35 cellular contexts compared by ENCODE assay signal in genomic region chr18:5865521-5865920, GRCh38. TPM values are rescaled to one million over a fixed set of nuclear protein-coding genes. Genes with fewer than 3 reads are reported as not detected.
"Had no signal": no experiment of that assay in that cellular context is flagged by ENCODE, and none has a peak within 500 bp of the region (broad histone marks: within the 10 kb centered on the region; RNA-seq: fewer than 3 reads in every experiment).

No MANE protein-coding gene starts in this region.

- H3K27me3 Mint-ChIP-seq: activated naive CD4-positive, alpha-beta T cell treated with anti-CD3 and anti-CD28 coated beads, Interleukin-2, amount 10 ng/mL, durations not matched to agents 7 days and 5 days; activated naive CD8-positive, alpha-beta T cell treated with anti-CD3 and anti-CD28 coated beads, Interleukin-2, amount 10 ng/mL, durations not matched to agents 7 days and 5 days; effector memory CD8-positive, alpha-beta T cell; T-helper 17 cell had no signal

- H3K4me3 ChIP-seq: ascending aorta, breast epithelium, cardiac muscle cell, coronary artery, dorsolateral prefrontal cortex, gastrocnemius medialis, heart left ventricle had no signal

- H3K36me3 ChIP-seq: ascending aorta, breast epithelium, cardiac muscle cell, gastrocnemius medialis, heart left ventricle had no signal

- H3K9me3 ChIP-seq: ascending aorta, gastrocnemius medialis had no signal

- H3K27ac Mint-ChIP-seq: activated CD8-positive, alpha-beta T cell treated with anti-CD3 and anti-CD28 coated beads for 36 hours; activated naive CD4-positive, alpha-beta T cell treated with anti-CD3 and anti-CD28 coated beads, Interleukin-2, amount 10 ng/mL, durations not matched to agents 7 days and 5 days; activated naive CD4-positive, alpha-beta T cell treated with anti-CD3 and anti-CD28 coated beads, Interleukin-2, amount 50 U/mL, for 72 hours; activated naive CD8-positive, alpha-beta T cell treated with anti-CD3 and anti-CD28 coated beads, Interleukin-2, amount 10 ng/mL, durations not matched to agents 7 days and 5 days; activated T-helper 1 cell treated with anti-CD3 and anti-CD28 coated beads, Interleukin-12 subunit alpha, Interleukin-12 subunit beta, Interleukin-2, Interleukin-4 antibody, amounts not matched to agents 30 ng/mL and 10 ng/mL and 1 ng/mL, durations not matched to agents 14 hours and 24 hours and 36 hours; activated T-helper 2 cell treated with anti-CD3 and anti-CD28 coated beads, Interferon-gamma antibody, Interleukin-2, Interleukin-4, amounts not matched to agents 10 μg/mL and 5 μg/mL and 100 μg/mL, durations not matched to agents 14 hours and 24 hours and 36 hours; brain; dendritic cell treated with granulocyte-macrophage colony-stimulating factor and Interleukin-4, amounts not matched to agents 40 ng/mL and 50 ng/mL, for 4 days; effector memory CD8-positive, alpha-beta T cell; T-helper 17 cell; T-helper 2 cell treated with Interferon-gamma antibody and Interleukin-4, amounts not matched to agents 5 μg/mL and 100 μg/mL, for 36 hours had no signal

- H3K4me1 ChIP-seq: ascending aorta, breast epithelium, gastrocnemius medialis, heart left ventricle had no signal

- DNase-seq: activated CD4-positive, alpha-beta T cell treated with anti-CD3 and anti-CD28 coated beads for 1 hour; activated CD4-positive, alpha-beta T cell treated with anti-CD3 and anti-CD28 coated beads for 4 hours; activated CD4-positive, alpha-beta T cell treated with anti-CD3 and anti-CD28 coated beads, Interleukin-2, amount 50 U/mL, for 1 hour; activated CD4-positive, alpha-beta T cell treated with anti-CD3 and anti-CD28 coated beads, Interleukin-2, amount 50 U/mL, for 48 hours; activated CD8-positive, alpha-beta memory T cell treated with anti-CD3 and anti-CD28 coated beads for 24 hours; activated CD8-positive, alpha-beta memory T cell treated with anti-CD3 and anti-CD28 coated beads, Interleukin-2, amount 50 U/mL, for 4 hours; activated CD8-positive, alpha-beta T cell treated with anti-CD3 and anti-CD28 coated beads for 36 hours; activated effector memory CD4-positive, alpha-beta T cell treated with anti-CD3 and anti-CD28 coated beads, Interleukin-2, amount 50 U/mL, for 16 hours; activated naive CD4-positive, alpha-beta T cell treated with anti-CD3 and anti-CD28 coated beads, Interleukin-2, amount 10 ng/mL, durations not matched to agents 7 days and 5 days; activated naive CD8-positive, alpha-beta T cell treated with anti-CD3 and anti-CD28 coated beads, Interleukin-2, amount 10 ng/mL, durations not matched to agents 7 days and 5 days; activated T-cell treated with anti-CD3 and anti-CD28 coated beads, Interleukin-2, amount 50 U/mL, for 1 hour; activated T-cell treated with anti-CD3 and anti-CD28 coated beads, Interleukin-2, amount 50 U/mL, for 48 hours; central memory CD4-positive, alpha-beta T cell; cerebellar nuclear complex; dorsolateral prefrontal cortex; effector memory CD8-positive, alpha-beta T cell; foreskin fibroblast; gastrocnemius medialis; glutamatergic neuron; heart left ventricle; T-helper 1 cell; T-helper 17 cell; T1000 had no signal

- H3K4me3 Mint-ChIP-seq: activated CD8-positive, alpha-beta T cell treated with anti-CD3 and anti-CD28 coated beads for 36 hours; activated naive CD4-positive, alpha-beta T cell treated with anti-CD3 and anti-CD28 coated beads, Interleukin-2, amount 10 ng/mL, durations not matched to agents 7 days and 5 days; activated naive CD8-positive, alpha-beta T cell treated with anti-CD3 and anti-CD28 coated beads, Interleukin-2, amount 10 ng/mL, durations not matched to agents 7 days and 5 days; activated T-helper 1 cell treated with anti-CD3 and anti-CD28 coated beads, Interleukin-12 subunit alpha, Interleukin-12 subunit beta, Interleukin-2, Interleukin-4 antibody, amounts not matched to agents 30 ng/mL and 10 ng/mL and 1 ng/mL, durations not matched to agents 14 hours and 24 hours and 36 hours; brain; dendritic cell treated with granulocyte-macrophage colony-stimulating factor and Interleukin-4, amounts not matched to agents 40 ng/mL and 50 ng/mL, for 4 days; effector memory CD8-positive, alpha-beta T cell; T-helper 17 cell; T-helper 2 cell treated with Interferon-gamma antibody and Interleukin-4, amounts not matched to agents 5 μg/mL and 100 μg/mL, for 36 hours had no signal

- FAIRE-seq: endothelial cell of umbilical vein had no signal

- ATAC-seq: activated CD8-positive, alpha-beta T cell treated with anti-CD3 and anti-CD28 coated beads for 36 hours; activated naive CD4-positive, alpha-beta T cell treated with anti-CD3 and anti-CD28 coated beads, Interleukin-2, amount 50 U/mL, for 72 hours; effector memory CD8-positive, alpha-beta T cell; gastrocnemius medialis; heart left ventricle; T-helper 17 cell had no signal

- H3K9me3 Mint-ChIP-seq: activated naive CD8-positive, alpha-beta T cell treated with anti-CD3 and anti-CD28 coated beads, Interleukin-2, amount 10 ng/mL, durations not matched to agents 7 days and 5 days; activated T-helper 1 cell treated with anti-CD3 and anti-CD28 coated beads, Interleukin-12 subunit alpha, Interleukin-12 subunit beta, Interleukin-2, Interleukin-4 antibody, amounts not matched to agents 30 ng/mL and 10 ng/mL and 1 ng/mL, durations not matched to agents 14 hours and 24 hours and 36 hours; dendritic cell treated with granulocyte-macrophage colony-stimulating factor and Interleukin-4, amounts not matched to agents 40 ng/mL and 50 ng/mL, for 4 days had no signal

- H3K4me1 Mint-ChIP-seq: activated naive CD4-positive, alpha-beta T cell treated with anti-CD3 and anti-CD28 coated beads, Interleukin-2, amount 10 ng/mL, durations not matched to agents 7 days and 5 days; activated naive CD8-positive, alpha-beta T cell treated with anti-CD3 and anti-CD28 coated beads, Interleukin-2, amount 10 ng/mL, durations not matched to agents 7 days and 5 days; brain; T-helper 17 cell had no signal

- H3K36me3 Mint-ChIP-seq: activated naive CD4-positive, alpha-beta T cell treated with anti-CD3 and anti-CD28 coated beads, Interleukin-2, amount 10 ng/mL, durations not matched to agents 7 days and 5 days; activated naive CD8-positive, alpha-beta T cell treated with anti-CD3 and anti-CD28 coated beads, Interleukin-2, amount 10 ng/mL, durations not matched to agents 7 days and 5 days; brain had no signal

- H3K27ac ChIP-seq: ascending aorta, breast epithelium, cardiac muscle cell, coronary artery, dorsolateral prefrontal cortex, epithelial cell of prostate, gastrocnemius medialis, heart left ventricle had no signal

RNA-seq across cellular contexts. Expression of gene TMEM200C, which starts 29.8 kb away (rescaled TPM):
- total RNA-seq: activated CD8-positive, alpha-beta T cell treated with anti-CD3 and anti-CD28 coated beads for 36 hours; activated naive CD4-positive, alpha-beta T cell treated with anti-CD3 and anti-CD28 coated beads, Interleukin-2, amount 50 U/mL, for 72 hours; activated naive CD8-positive, alpha-beta T cell treated with anti-CD3 and anti-CD28 coated beads, Interleukin-2, amount 10 ng/mL, durations not matched to agents 7 days and 5 days; activated T-helper 1 cell treated with anti-CD3 and anti-CD28 coated beads, Interleukin-12 subunit alpha, Interleukin-12 subunit beta, Interleukin-2, Interleukin-4 antibody, amounts not matched to agents 30 ng/mL and 10 ng/mL and 1 ng/mL, durations not matched to agents 14 hours and 24 hours and 36 hours; activated T-helper 2 cell treated with anti-CD3 and anti-CD28 coated beads, Interferon-gamma antibody, Interleukin-2, Interleukin-4, amounts not matched to agents 10 μg/mL and 5 μg/mL and 100 μg/mL, durations not matched to agents 14 hours and 24 hours and 36 hours; T-helper 17 cell had no signal
- polyA plus RNA-seq: endothelial cell of umbilical vein had no signal
